In the genomic region with DNA sequence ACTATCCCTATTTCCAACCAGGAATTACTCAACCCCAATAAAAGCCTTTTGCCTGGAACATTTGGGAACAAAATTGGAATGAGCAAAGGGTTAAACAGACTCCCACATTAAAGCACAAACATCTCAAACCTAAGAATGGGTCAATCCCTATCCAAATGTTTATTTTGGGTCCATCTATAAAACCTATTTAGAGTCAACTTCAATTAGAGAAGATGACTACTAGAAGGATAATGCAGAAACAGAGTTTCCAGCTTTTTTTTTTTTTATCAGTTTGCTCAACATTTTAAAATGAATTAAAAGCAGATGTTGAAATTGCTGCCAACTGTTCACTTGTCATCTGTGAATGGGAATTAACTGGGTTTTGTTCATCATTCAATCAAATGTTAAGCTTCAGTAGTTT, we compare ENCODE assay signal across 18 cellular contexts. TPM values are rescaled to one million over a fixed set of nuclear protein-coding genes. Genes with fewer than 3 reads are reported as not detected.
DNase-seq lines count a peak whose midpoint lies in the region; ATAC-seq and TF ChIP-seq lines count a peak whose summit lies in the region.
"Had no signal": no experiment of that assay in that cellular context is flagged by ENCODE, and none has a peak within 500 bp of the region (broad histone marks: within the 10 kb centered on the region; RNA-seq: fewer than 3 reads in every experiment).

No MANE protein-coding gene starts in this region.

- H3K4me3 ChIP-seq in A673 (ENCODE audit: low read depth, low read length, poor library complexity, severe bottlenecking) (no peak overlapping the region), endodermal cell (ENCODE audit: low read length) (no peak overlapping the region)
- H3K4me3 ChIP-seq: SJSA1 had no signal

- no TSS peak for BruUV-seq in A673 (replicated peaks; lab: Mats Ljungman, UMichigan)

- no peaks in the 10 kb centered on the region for H3K9me3 Mint-ChIP-seq in endodermal cell
- H3K9me3 Mint-ChIP-seq: activated naive CD8-positive, alpha-beta T cell treated with anti-CD3 and anti-CD28 coated beads, Interleukin-2, amount 50 U/mL, for 24 hours; CD4-positive, alpha-beta memory T cell had no signal

- H3K27me3 Mint-ChIP-seq in endodermal cell (ENCODE audit: insufficient read depth) = no peaks in the 10 kb centered on the region
- H3K27me3 Mint-ChIP-seq: activated CD4-positive, alpha-beta T cell treated with anti-CD3 and anti-CD28 coated beads for 36 hours; activated naive CD8-positive, alpha-beta T cell treated with anti-CD3 and anti-CD28 coated beads, Interleukin-2, amount 50 U/mL, for 24 hours; CD4-positive, alpha-beta memory T cell had no signal

- POLR2A ChIA-PET in A673 (lab: Charles Lee; ENCODE audit: low non-redundant PET) = no interaction called here

- no peak for ATAC-seq in GM18505 (IDR thresholded peaks at IDR 0.05; ENCODE audit: unreplicated experiment)
- ATAC-seq: activated CD4-positive, alpha-beta T cell treated with anti-CD3 and anti-CD28 coated beads for 36 hours; activated naive CD8-positive, alpha-beta T cell treated with anti-CD3 and anti-CD28 coated beads, Interleukin-2, amount 50 U/mL, for 24 hours; Panc1 had no signal

- no peak overlapping the region for H3K27ac ChIP-seq in A673 (ENCODE audit: low read depth, low read length, poor library complexity, severe bottlenecking)
- no peak overlapping the region for H3K27ac ChIP-seq in endodermal cell (ENCODE audit: low read depth, low read length)
- H3K27ac ChIP-seq: SJSA1 had no signal

- no peak overlapping the region for H3K4me3 Mint-ChIP-seq in endodermal cell
- H3K4me3 Mint-ChIP-seq: activated CD4-positive, alpha-beta T cell treated with anti-CD3 and anti-CD28 coated beads for 36 hours; activated naive CD8-positive, alpha-beta T cell treated with anti-CD3 and anti-CD28 coated beads, Interleukin-2, amount 50 U/mL, for 24 hours had no signal

- no peak overlapping the region for H3K27ac Mint-ChIP-seq in endodermal cell
- H3K27ac Mint-ChIP-seq: activated CD4-positive, alpha-beta T cell treated with anti-CD3 and anti-CD28 coated beads for 36 hours; activated naive CD8-positive, alpha-beta T cell treated with anti-CD3 and anti-CD28 coated beads, Interleukin-2, amount 50 U/mL, for 24 hours had no signal

- H3K27me3 ChIP-seq in A673 (replicated peaks; ENCODE audit: insufficient read depth, low read depth, low read length, poor library complexity) = no peaks in the 10 kb centered on the region
- no peaks in the 10 kb centered on the region for H3K27me3 ChIP-seq in endodermal cell (ENCODE audit: control insufficient read depth, insufficient read depth, low read length, poor library complexity, severe bottlenecking)
- H3K27me3 ChIP-seq: SJSA1 had no signal

- DNase-seq in A673 (ENCODE audit: low spot score) (peak; percentile 59), GM04504 (ENCODE audit: low read depth) (peak; percentile 56), SK-N-DZ (ENCODE audit: low spot score) (peak; percentile 23), fibroblast of the conjunctiva (ENCODE audit: low read depth) (peak; percentile 38), endodermal cell (no peak), NCI-H1048 (lab: John Stamatoyannopoulos, UW) (no peak)
- no peak for DNase-seq in activated effector memory CD4-positive, alpha-beta T cell treated with Interleukin-2 at 50 U/mL for 16 hours
- DNase-seq: activated CD4-positive, alpha-beta T cell treated with anti-CD3 and anti-CD28 coated beads for 36 hours; activated naive CD8-positive, alpha-beta T cell treated with anti-CD3 and anti-CD28 coated beads, Interleukin-2, amount 50 U/mL, for 24 hours; CD4-positive, alpha-beta memory T cell; dermis blood vessel endothelial cell; DMS79; KG1; midbrain; NCI-H774 had no signal

- no peak overlapping the region for H3K9ac ChIP-seq in endodermal cell (ENCODE audit: extremely low read depth, low read length, poor library complexity, severe bottlenecking)

- no peaks in the 10 kb centered on the region for H3K9me3 ChIP-seq in A673 (ENCODE audit: low read depth, low read length, poor library complexity, severe bottlenecking)
- H3K9me3 ChIP-seq in endodermal cell (ENCODE audit: control insufficient read depth, low read length) = no peaks in the 10 kb centered on the region
- H3K9me3 ChIP-seq: SJSA1 had no signal

- peaks cover 14% of the 10 kb centered on the region for H3K4me1 Mint-ChIP-seq in endodermal cell

- CTCF ChIA-PET in A673 (lab: Charles Lee) = interaction anchor here (0.7 to 1.0 kb wide), 2 partner anchors 188 to 414 kb away, joined by 3 to 4 read pairs; no protein-coding TSS in a partner anchor

- intact Hi-C loops in A673 (cut with micrococcal nuclease; ENCODE audit: unreplicated experiment) = loop anchor here (10.0 kb wide), 1 partner anchor 552 kb away; no protein-coding TSS in a partner anchor

- H3K36me3 Mint-ChIP-seq in endodermal cell (ENCODE audit: low read depth) = no peaks in the 10 kb centered on the region

- no peak for TF ChIP-seq POLR2A in GM18505 (IDR thresholded peaks at IDR 0.05; ENCODE audit: borderline replicate concordance, extremely low read depth, insufficient read depth, insufficient read length)

- H3K36me3 ChIP-seq in A673 (ENCODE audit: insufficient read depth, low read length, poor library complexity, severe bottlenecking) (no peaks in the 10 kb centered on the region), endodermal cell (ENCODE audit: control insufficient read depth, insufficient read depth, low read length) (no peaks in the 10 kb centered on the region)

- TF ChIP-seq CTCF in A673 (conservative IDR thresholded peaks at IDR 0.05; ENCODE audit: low read depth, low read length) = no peak
- TF ChIP-seq CTCF in endodermal cell (conservative IDR thresholded peaks at IDR 0.05) = no peak

- H3K4me1 ChIP-seq in A673 (ENCODE audit: insufficient read depth, low read length, poor library complexity, severe bottlenecking) (peaks cover 18% of the 10 kb centered on the region), endodermal cell (ENCODE audit: control insufficient read depth, insufficient read depth, low read length) (peaks cover 3% of the 10 kb centered on the region)

RNA-seq across cellular contexts. Expression of a gene that starts 4.1 kb away (rescaled TPM):
- total RNA-seq in A673 (2021) = 28.1 and 32.4 TPM in 2 replicates
- 44.6 and 47.9 TPM in 2 replicates for polyA plus RNA-seq in SK-N-DZ (2014; cell fraction: cytosol; rRNA removed)
- polyA plus RNA-seq in SK-N-DZ (2014; cell fraction: nucleus; rRNA removed) = 29.3 and 29.8 TPM in 2 replicates
- total RNA-seq in endodermal cell = 10 to 100 TPM; 30.9 to 32.0 TPM
- 22.8 TPM for polyA plus RNA-seq in endodermal cell (2013, experiment 1 of 2)
- 24.5 TPM for polyA plus RNA-seq in endodermal cell (2013, experiment 2 of 2)

Comparison
In these comparisons a context has a peak if more than half of its experiments do, and no peak if none do; other contexts are left out.
1. DNase-seq: peak in A673 (single experiment), GM04504 (single experiment), SK-N-DZ (single experiment) and fibroblast of the conjunctiva (single experiment); none in activated effector memory CD4-positive, alpha-beta T cell treated with Interleukin-2 at 50 U/mL for 16 hours (single experiment), endodermal cell (single experiment) and NCI-H1048 (single experiment).